ENCODE assay signal across 8 cellular contexts in genomic region chr6:99330159-99330558, GRCh38. TPM values are rescaled to one million over a fixed set of nuclear protein-coding genes. Genes with fewer than 3 reads are reported as not detected.
DNase-seq lines count a peak whose midpoint lies in the region; ATAC-seq, FAIRE-seq and TF ChIP-seq lines count a peak whose summit lies in the region.

No MANE protein-coding gene starts in this region.

- peaks cover 2 to 4% (median 2%) of the 10 kb centered on the region in 3 donors for H3K4me1 Mint-ChIP-seq in T-cell

- H3K4me3 Mint-ChIP-seq in T-cell: no peak overlapping the region

- TF ChIP-seq CTCF in KMS-11 (conservative IDR thresholded peaks at IDR 0.05; ENCODE audit: low read depth, low read length) (peak; percentile 61), kidney (IDR thresholded peaks at IDR 0.05; ENCODE audit: borderline replicate concordance, extremely low read depth, insufficient read depth) (peak; percentile 72)

- no peak overlapping the region for H3K9ac ChIP-seq in KMS-11
- H3K9ac ChIP-seq in kidney (ENCODE audit: low read length in 2 of 2): no peak overlapping the region

- H3K36me3 Mint-ChIP-seq in T-cell: no peaks in the 10 kb centered on the region

- H3K4me3 ChIP-seq in KMS-11 (IDR thresholded peaks at IDR 0.05; ENCODE audit: insufficient read depth, low read depth, low read length): no peak overlapping the region
- H3K4me3 ChIP-seq in kidney (ENCODE audit: low read length in 2 of 2): no peak overlapping the region

- no peak for FAIRE-seq in kidney (lab: Jason Lieb, UNC)

- 0 out of 2 replicates have a peak overlapping the region, but pooled peaks have one; percentile 14 for H3K4me2 ChIP-seq in KMS-11

- no peak overlapping the region for H2AFZ ChIP-seq in KMS-11 (ENCODE audit: low read depth)

- ATAC-seq in T-cell (replicated peaks in 1 of 4): peak; percentile 63 to 75 (median 68)

- CTCF ChIA-PET in T-cell (lab: Charles Lee): interaction anchor here (0.6 to 2.3 kb wide), 10 partner anchors 9 to 1674 kb away, joined by 3 to 8 read pairs (median 4); partner anchors contain the start of gene PNISR (in 1 of the 2)

- H3K36me3 ChIP-seq in KMS-11 (ENCODE audit: insufficient read depth) (no peaks in the 10 kb centered on the region), kidney (ENCODE audit: control insufficient read depth in 1 of 2, insufficient read depth in 2 of 2, low read length in 2 of 2) (no peaks in the 10 kb centered on the region)

- H3K9me3 ChIP-seq in kidney (ENCODE audit: control insufficient read depth in 1 of 2, low read length in 2 of 2): no peaks in the 10 kb centered on the region

- H3K79me2 ChIP-seq in KMS-11 (ENCODE audit: insufficient read depth, low read depth): no peaks in the 10 kb centered on the region

- peaks cover 7 to 9% of the 10 kb centered on the region in 2 donors for H3K27me3 Mint-ChIP-seq in T-cell

- H3K27ac ChIP-seq in KMS-11 (no peak overlapping the region), kidney (ENCODE audit: low read depth in 2 of 2, low read length in 2 of 2) (no peak overlapping the region)

- H4K20me1 ChIP-seq in KMS-11 (ENCODE audit: insufficient read depth): no peaks in the 10 kb centered on the region

- H3K9me3 Mint-ChIP-seq in T-cell: no peaks in the 10 kb centered on the region

- H3K4me1 ChIP-seq in KMS-11 (ENCODE audit: low read depth, poor library complexity, severe bottlenecking): peaks cover 56% of the 10 kb centered on the region
- no peaks in the 10 kb centered on the region for H3K4me1 ChIP-seq in kidney (ENCODE audit: control insufficient read depth in 1 of 2, insufficient read depth in 1 of 2, low read depth in 1 of 2, low read length in 2 of 2)

- peak overlapping the region in 1 of 2 donors; percentile 7 for H3K27ac Mint-ChIP-seq in T-cell

- POLR2A ChIA-PET in T-cell (lab: Charles Lee): no interaction called here

- intact Hi-C loops in kidney (cut with DNase I): no loop called here

- peak; percentile 38 to 43 for DNase-seq in NCI-H524 (lab: John Stamatoyannopoulos, UW)
- no peak for DNase-seq in NCI-H524 treated with DMSO at 0.1 percent for 48 hours (lab: John Stamatoyannopoulos, UW)
- DNase-seq in H4 (ENCODE audit: low spot score): peak; percentile 37
- peak in 31 of 34 experiments; percentile 4 to 51 (median 24) for DNase-seq in T-cell
- peak; percentile 70 for DNase-seq in astrocyte of the hippocampus (ENCODE audit: low read depth, low spot score)
- no peak for DNase-seq in kidney
- peak; percentile 16 to 33 for DNase-seq in stimulated activated CD4-positive, alpha-beta T cell treated with anti-CD3 and anti-CD28 coated beads, Interleukin-4, amount 100 ng/mL, for 4 hours

- no peaks in the 10 kb centered on the region for H3K27me3 ChIP-seq in KMS-11 (ENCODE audit: insufficient read depth, low read depth)

RNA-seq across cellular contexts. Expression of gene FAXC, which starts 19.3 kb away (rescaled TPM):
- 6.0 and 13.0 TPM in 2 replicates for total RNA-seq in H4 (2014; rRNA removed; shearing (Covaris generic))
- total RNA-seq in T-cell: under 1 TPM in 1 of 5 donors, not detected in 4; 0.22 TPM
- 1.4 TPM for total RNA-seq in kidney
- 3.3 TPM for polyA plus RNA-seq in kidney (ENCODE audit: insufficient read depth, low read depth, low replicate concordance)

Comparison
In these comparisons a context has a peak if more than half of its experiments do, and no peak if none do; other contexts are left out.
1. DNase-seq: peak in NCI-H524 (2 of 2), H4 (single experiment), T-cell (31 of 34), astrocyte of the hippocampus (single experiment) and stimulated activated CD4-positive, alpha-beta T cell treated with anti-CD3 and anti-CD28 coated beads, Interleukin-4, amount 100 ng/mL, for 4 hours (2 of 2); none in NCI-H524 treated with DMSO at 0.1 percent for 48 hours (single experiment) and kidney (single experiment).